In the genomic region with DNA sequence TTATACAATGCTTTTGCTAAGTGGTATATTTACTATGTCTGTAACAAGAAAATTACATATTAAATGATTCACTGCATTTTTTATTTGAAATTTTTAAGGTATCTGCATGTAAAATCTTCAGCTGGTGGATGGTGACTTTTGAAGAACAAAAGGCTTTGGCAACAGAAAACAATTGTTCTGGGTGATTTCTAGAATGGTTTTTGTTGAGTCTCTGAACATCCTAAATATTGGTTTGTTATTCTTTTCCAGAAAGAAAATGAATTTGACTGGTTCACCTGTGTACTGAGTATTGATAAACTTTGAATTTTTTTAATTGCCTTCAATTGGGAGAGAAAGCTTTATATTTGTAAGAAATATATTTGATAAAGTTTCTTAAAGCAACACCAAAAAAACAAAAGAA, we compare ENCODE assay signal across 15 cellular contexts.
"Had no signal": no experiment of that assay in that cellular context is flagged by ENCODE, and none has a peak within 500 bp of the region (broad histone marks: within the 10 kb centered on the region; RNA-seq: fewer than 3 reads in every experiment).

No MANE protein-coding gene starts in this region.

- H3K27me3 ChIP-seq: left lung, right lobe of liver, testis, upper lobe of right lung had no signal

- H3K4me1 ChIP-seq: testis, upper lobe of right lung had no signal

- DNase-seq: activated CD4-positive, alpha-beta T cell treated with anti-CD3 and anti-CD28 coated beads, Interleukin-2, amount 50 U/mL, for 1 hour; activated effector memory CD4-positive, alpha-beta T cell treated with anti-CD3 and anti-CD28 coated beads, Interleukin-2, amount 50 U/mL, for 16 hours; hippocampal formation; kidney; left lung; mammary epithelial cell; mucosa of descending colon; right lobe of liver; stimulated activated naive CD8-positive, alpha-beta T cell treated with anti-CD3 and anti-CD28 coated beads, Interleukin-15, amount 100 ng/mL, for 72 hours; testis; upper lobe of right lung had no signal

- ATAC-seq: activated CD4-positive, CD25-positive, alpha-beta regulatory T cell treated with anti-CD3 and anti-CD28 coated beads, Interleukin-2, amount 50 U/mL, for 24 hours; left lung; mucosa of descending colon; right lobe of liver; stimulated activated naive CD8-positive, alpha-beta T cell treated with anti-CD3 and anti-CD28 coated beads, Interleukin-15, amount 100 ng/mL, for 72 hours; upper lobe of right lung had no signal

- H3K27ac ChIP-seq: left lung, right lobe of liver, testis, upper lobe of right lung had no signal

- H3K27me3 Mint-ChIP-seq: stimulated activated naive CD8-positive, alpha-beta T cell treated with anti-CD3 and anti-CD28 coated beads, Interleukin-15, amount 100 ng/mL, for 72 hours had no signal

- H3K9me3 ChIP-seq: left lung, mucosa of descending colon, right lobe of liver, testis, upper lobe of right lung had no signal

- H3K4me3 Mint-ChIP-seq: neural crest cell; stimulated activated naive CD8-positive, alpha-beta T cell treated with anti-CD3 and anti-CD28 coated beads, Interleukin-15, amount 100 ng/mL, for 72 hours; T-helper 2 cell treated with Interferon-gamma antibody and Interleukin-4, amounts not matched to agents 5 μg/mL and 100 μg/mL, for 36 hours had no signal

- H3K4me1 Mint-ChIP-seq: neural crest cell had no signal

- H3K27ac Mint-ChIP-seq: T-helper 2 cell treated with Interferon-gamma antibody and Interleukin-4, amounts not matched to agents 5 μg/mL and 100 μg/mL, for 36 hours had no signal

- H3K4me3 ChIP-seq: left lung, mucosa of descending colon, right lobe of liver, smooth muscle cell, testis, upper lobe of right lung had no signal

- H3K9me3 Mint-ChIP-seq: neural crest cell; stimulated activated naive CD8-positive, alpha-beta T cell treated with anti-CD3 and anti-CD28 coated beads, Interleukin-15, amount 100 ng/mL, for 72 hours; T-helper 2 cell treated with Interferon-gamma antibody and Interleukin-4, amounts not matched to agents 5 μg/mL and 100 μg/mL, for 36 hours had no signal
